In genomic region chr16:27235055-27235937, GRCh38 we compare ENCODE assay signal across 7 cellular contexts. TPM values are rescaled to one million over a fixed set of nuclear protein-coding genes. Genes with fewer than 3 reads are reported as not detected.
DNase-seq lines count a peak whose midpoint lies in the region; ATAC-seq, FAIRE-seq and TF ChIP-seq lines count a peak whose summit lies in the region.

No MANE protein-coding gene starts in this region.

- no peak overlapping the region for H3K4me3 ChIP-seq in bronchial epithelial cell (ENCODE audit: low read depth, low read length)

- DNase-seq in GM12891 (ENCODE audit: insufficient read length, low spot score) (no peak), NCI-H2227 treated with DMSO at 0.1 percent for 48 hours (lab: John Stamatoyannopoulos, UW) (peak; percentile 50), bronchial epithelial cell (ENCODE audit: low read depth) (peak; percentile 68), islet precursor cell (peak; percentile 68)
- peak in 3 of 4 experiments; percentile 39 to 53 (median 43) for DNase-seq in activated CD4-positive, CD25-positive, alpha-beta regulatory T cell (lab: John Stamatoyannopoulos, UW)
- DNase-seq in stimulated activated CD4-positive, alpha-beta T cell treated with anti-CD3 and anti-CD28 coated beads, Interleukin-12 subunit alpha, Interleukin-12 subunit beta, amount 100 ng/mL, for 4 hours: peak; percentile 55

- FAIRE-seq in GM12891 (lab: Jason Lieb, UNC) (peak; percentile 9), bronchial epithelial cell (lab: Jason Lieb, UNC) (no peak)

- TF ChIP-seq CTCF in bronchial epithelial cell (IDR thresholded peaks at IDR 0.05; ENCODE audit: insufficient read depth, low read length, severe bottlenecking): peak; percentile 89

- peaks cover 14% of the 10 kb centered on the region for H3K36me3 ChIP-seq in bronchial epithelial cell (ENCODE audit: control insufficient read depth, insufficient read depth, low read length)

- no peak for ATAC-seq in GM18505 (IDR thresholded peaks at IDR 0.05; ENCODE audit: unreplicated experiment)

- no peak for TF ChIP-seq POLR2A in GM12891 (IDR thresholded peaks at IDR 0.05; ENCODE audit: low read depth, low read length)
- TF ChIP-seq POLR2A in GM18505 (IDR thresholded peaks at IDR 0.05; ENCODE audit: borderline replicate concordance, extremely low read depth, insufficient read depth, insufficient read length): no peak

- H3K27me3 ChIP-seq in bronchial epithelial cell (ENCODE audit: control insufficient read depth, insufficient read depth, low read length): no peaks in the 10 kb centered on the region

TF ChIP-seq in GM12891, 5 proteins besides CTCF, POLR2A, EP300 and RAD21:
- TF ChIP-seq POLR2AphosphoS5 (IDR thresholded peaks at IDR 0.05; ENCODE audit: low read depth, low read length) (no peak), TAF1 (IDR thresholded peaks at IDR 0.05; ENCODE audit: low read depth, low read length) (no peak), SPI1 (IDR thresholded peaks at IDR 0.05; ENCODE audit: low read depth, low read length) (no peak), POU2F2 (IDR thresholded peaks at IDR 0.05; ENCODE audit: low read depth, low read length) (no peak), PAX5 (IDR thresholded peaks at IDR 0.05; ENCODE audit: insufficient read depth, low read length, severe bottlenecking) (no peak)

RNA-seq across cellular contexts. Expression of gene KDM8, which starts 32.0 kb away (rescaled TPM):
- polyA plus RNA-seq in GM12891 (2012; ENCODE audit: low read depth, missing spikeins): 1.9 TPM
- 1.7 and 1.8 TPM in 2 replicates for total RNA-seq in bronchial epithelial cell

RNA-seq across cellular contexts. Expression of gene NSMCE1, which starts 33.3 kb away (rescaled TPM):
- 81.9 TPM for polyA plus RNA-seq in GM12891 (2012; ENCODE audit: low read depth, missing spikeins)
- 107 and 111 TPM in 2 replicates for total RNA-seq in bronchial epithelial cell
